1 cellular context compared by ENCODE assay signal in the genomic region with DNA sequence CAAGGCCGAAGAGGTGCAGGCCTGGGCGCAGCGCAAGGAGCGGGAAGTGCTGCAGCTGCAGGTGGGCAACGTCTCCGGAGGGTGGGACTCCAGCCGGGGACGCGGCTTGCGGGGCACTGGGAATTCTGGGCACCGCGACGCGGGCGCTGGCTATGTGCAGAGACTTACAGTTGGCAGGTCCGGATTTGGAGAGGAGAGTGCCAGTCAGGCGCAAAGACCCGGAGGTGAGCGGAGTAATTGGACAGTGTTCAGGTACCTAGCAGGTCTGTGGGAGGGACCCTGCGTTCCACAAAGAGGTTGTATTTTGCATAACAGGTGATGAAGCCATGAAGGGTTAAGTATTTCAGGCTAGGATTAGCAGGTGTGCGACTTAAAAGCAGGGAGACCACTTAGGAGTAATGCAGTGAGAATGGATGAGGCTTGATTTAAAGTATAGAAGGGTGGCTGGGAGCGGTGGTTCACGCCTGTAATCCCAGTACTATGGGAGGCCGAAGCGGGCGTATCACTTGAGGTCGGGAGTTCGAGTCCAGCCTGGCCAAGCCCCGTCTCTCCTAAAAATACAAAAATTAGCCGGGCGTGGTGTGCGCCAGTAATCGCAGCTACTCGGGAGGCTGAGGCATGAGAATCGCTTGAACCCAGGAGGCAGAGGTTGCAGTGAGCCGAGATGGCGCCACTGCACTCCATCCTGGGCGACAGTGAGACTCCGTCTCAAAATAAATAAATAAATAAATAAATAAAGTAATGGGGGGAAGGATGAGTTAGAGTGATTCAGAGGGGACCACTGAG.
TF ChIP-seq lines count a peak whose summit lies in the region.

No MANE protein-coding gene starts in this region.

TF ChIP-seq in HepG2, 621 proteins besides CTCF, POLR2A, EP300 and RAD21 (continued from another document):
- TF ChIP-seq CENPBD1 (CRISPR knock-in tag; IDR thresholded peaks at IDR 0.05; ENCODE audit: borderline replicate concordance, low read depth) (0 out of 2 replicates have a peak, but pooled peaks have one; percentile 75), SMYD3 (CRISPR knock-in tag; IDR thresholded peaks at IDR 0.05) (0 out of 2 replicates have a peak, but pooled peaks have one; percentile 36), ZNF30 (CRISPR knock-in tag; IDR thresholded peaks at IDR 0.05) (peak; percentile 43; the same call in 1 of the 2 replicates), HNF4G (IDR thresholded peaks at IDR 0.05; ENCODE audit: borderline replicate concordance, low read depth, low read length) (0 out of 2 replicates have a peak, but pooled peaks have one; percentile 6), HNF4G (CRISPR knock-in tag; IDR thresholded peaks at IDR 0.05; ENCODE audit: borderline replicate concordance, low read depth) (no peak), U2AF2 (IDR thresholded peaks at IDR 0.05; ENCODE audit: low read depth, low read length) (no peak), ZNF232 (CRISPR knock-in tag; IDR thresholded peaks at IDR 0.05; ENCODE audit: borderline replicate concordance) (no peak)
